ENCODE assay signal across 8 cellular contexts in the genomic region with DNA sequence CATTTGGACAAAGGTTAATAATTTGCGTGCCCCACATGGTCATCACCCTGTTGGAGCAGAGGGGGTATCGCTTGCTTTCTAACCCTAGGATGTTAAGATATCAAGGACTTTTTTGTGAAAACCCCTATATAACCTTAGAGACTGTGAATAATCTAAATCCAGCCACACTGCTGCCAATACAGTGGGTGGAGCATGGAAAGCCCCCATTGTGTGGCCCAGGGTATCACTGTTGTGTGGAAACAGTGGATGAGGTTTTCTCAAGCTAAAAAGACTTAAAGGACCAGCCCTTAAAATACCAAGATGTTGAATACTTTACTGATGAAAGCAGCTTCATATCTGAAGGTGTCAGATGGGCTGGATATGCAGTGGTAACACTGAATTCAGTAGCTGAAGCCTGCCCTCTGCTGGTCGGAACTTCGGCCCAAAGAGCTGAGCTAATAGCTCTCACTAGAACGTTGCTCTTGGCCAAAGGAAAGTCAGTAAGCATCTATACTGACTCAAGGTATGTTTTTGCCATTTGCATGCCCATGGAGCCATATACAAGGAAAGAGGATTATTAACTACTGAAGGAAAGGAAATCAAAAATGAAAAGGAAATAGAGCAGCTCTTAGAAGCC.
DNase-seq lines count a peak whose midpoint lies in the region; ATAC-seq and TF ChIP-seq lines count a peak whose summit lies in the region.

No MANE protein-coding gene starts in this region.

- peak; percentile 0 to 20 for DNase-seq in activated CD4-positive, alpha-beta T cell treated with anti-CD3 and anti-CD28 coated beads for 24 hours (ENCODE audit: low read depth in 2 of 2)
- DNase-seq in activated CD4-positive, alpha-beta T cell treated with anti-CD3 and anti-CD28 coated beads for 4 hours, result no peak
- DNase-seq in OCI-M2 (lab: John Stamatoyannopoulos, UW; ENCODE audit: unreplicated experiment) (peak; percentile 31), cerebellar cortex (ENCODE audit: low spot score) (peak; percentile 47), right lobe of liver (peak; percentile 79), upper lobe of left lung (peak in 1 of 2 donors; percentile 59)

- no peak for TF ChIP-seq POLR2A in right lobe of liver (IDR thresholded peaks at IDR 0.05)
- no peak for TF ChIP-seq POLR2A in upper lobe of left lung (IDR thresholded peaks at IDR 0.05)

- no peaks in the 10 kb centered on the region for H3K27me3 ChIP-seq in right lobe of liver
- no peaks in the 10 kb centered on the region for H3K27me3 ChIP-seq in upper lobe of left lung

- H3K4me3 ChIP-seq in right lobe of liver, result no peak overlapping the region
- no peak overlapping the region for H3K4me3 ChIP-seq in upper lobe of left lung

- no peak overlapping the region for H3K27ac ChIP-seq in right lobe of liver
- H3K27ac ChIP-seq in upper lobe of left lung, result no peak overlapping the region

- H3K36me3 ChIP-seq in right lobe of liver (no peaks in the 10 kb centered on the region), upper lobe of left lung (no peaks in the 10 kb centered on the region)

- H3K9me3 ChIP-seq in right lobe of liver (no peaks in the 10 kb centered on the region), upper lobe of left lung (no peaks in the 10 kb centered on the region)

- ATAC-seq in HG03342 (IDR thresholded peaks at IDR 0.05; ENCODE audit: unreplicated experiment) (peak; percentile 50), right lobe of liver (peak; percentile 54 to 61 (median 56)), upper lobe of left lung (ENCODE audit: low FRiP score in 2 of 2) (no peak), HG03469 (IDR thresholded peaks at IDR 0.05; ENCODE audit: unreplicated experiment) (no peak)

- WGBS in right lobe of liver (ENCODE audit: insufficient coverage, low coverage, low lambda C conversion rate, missing lambda C conversion rate), result 18% methylated on average over 5 of the region's 5 CpGs
- 38 to 46% methylated on average over 5 of the region's 5 CpGs for WGBS in upper lobe of left lung, 2 donors

- H3K4me1 ChIP-seq in right lobe of liver (no peaks in the 10 kb centered on the region), upper lobe of left lung (no peaks in the 10 kb centered on the region)

- TF ChIP-seq CTCF in right lobe of liver (IDR thresholded peaks at IDR 0.05) (peak; percentile 65 to 81 (median 71)), upper lobe of left lung (IDR thresholded peaks at IDR 0.05) (peak in 5 of 6 experiments; percentile 25 to 54 (median 42))

- intact Hi-C loops in right lobe of liver (cut with DNase I), result no loop called here

- TF ChIP-seq EP300 in upper lobe of left lung (IDR thresholded peaks at IDR 0.05), result no peak

Comparison
In these comparisons a context has a peak if more than half of its experiments do, and no peak if none do; other contexts are left out.
1. DNase-seq: peak in activated CD4-positive, alpha-beta T cell treated with anti-CD3 and anti-CD28 coated beads for 24 hours (2 of 2), OCI-M2 (single experiment), cerebellar cortex (single experiment) and right lobe of liver (3 of 3); none in activated CD4-positive, alpha-beta T cell treated with anti-CD3 and anti-CD28 coated beads for 4 hours (0 of 2).
2. ATAC-seq: peak in HG03342 (single experiment) and right lobe of liver (4 of 4); none in upper lobe of left lung (0 of 2) and HG03469 (single experiment).